1 cellular context compared by ENCODE assay signal in the genomic region with DNA sequence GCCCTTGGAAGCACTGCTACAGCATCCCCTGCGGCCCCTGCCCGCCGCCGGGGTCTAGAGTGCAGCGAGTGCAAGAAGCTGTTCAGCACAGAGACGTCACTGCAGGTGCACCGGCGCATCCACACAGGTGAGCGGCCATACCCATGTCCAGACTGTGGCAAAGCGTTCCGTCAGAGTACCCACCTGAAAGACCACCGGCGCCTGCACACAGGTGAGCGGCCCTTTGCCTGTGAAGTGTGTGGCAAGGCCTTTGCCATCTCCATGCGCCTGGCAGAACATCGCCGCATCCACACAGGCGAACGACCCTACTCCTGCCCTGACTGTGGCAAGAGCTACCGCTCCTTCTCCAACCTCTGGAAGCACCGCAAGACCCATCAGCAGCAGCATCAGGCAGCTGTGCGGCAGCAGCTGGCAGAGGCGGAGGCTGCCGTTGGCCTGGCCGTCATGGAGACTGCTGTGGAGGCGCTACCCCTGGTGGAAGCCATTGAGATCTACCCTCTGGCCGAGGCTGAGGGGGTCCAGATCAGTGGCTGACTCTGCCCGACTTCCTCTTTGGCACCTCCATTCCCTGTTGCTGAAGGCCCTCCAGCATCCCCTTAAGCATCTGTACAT.
A peak's percentile ranks its signal among the peaks of the same experiment; 100 is the strongest.
TF ChIP-seq lines count a peak whose summit lies in the region.

No MANE protein-coding gene starts in this region.

TF ChIP-seq in K562, 482 proteins besides CTCF, POLR2A, EP300 and RAD21:
- peak; percentile 35 for TF ChIP-seq RBM22 (IDR thresholded peaks at IDR 0.05; ENCODE audit: low read depth, low read length, poor library complexity, severe bottlenecking)
- no peak for TF ChIP-seq PRMT5 (CRISPR knock-in tag; IDR thresholded peaks at IDR 0.05)
- TF ChIP-seq POLR2G (IDR thresholded peaks at IDR 0.05; ENCODE audit: low read depth, low read length) = peak; percentile 52
- peak; percentile 23; the same call in 1 of the 2 replicates for TF ChIP-seq RBFOX2 (IDR thresholded peaks at IDR 0.05; ENCODE audit: low read depth, low read length)
- TF ChIP-seq CEBPG (CRISPR knock-in tag; IDR thresholded peaks at IDR 0.05) = no peak
- no peak for TF ChIP-seq CEBPG (tag; conservative IDR thresholded peaks at IDR 0.05 in 1 of 2, IDR thresholded peaks at IDR 0.05 in 1 of 2)
